Comparison of ENCODE assay signal across 8 cellular contexts in the genomic region with DNA sequence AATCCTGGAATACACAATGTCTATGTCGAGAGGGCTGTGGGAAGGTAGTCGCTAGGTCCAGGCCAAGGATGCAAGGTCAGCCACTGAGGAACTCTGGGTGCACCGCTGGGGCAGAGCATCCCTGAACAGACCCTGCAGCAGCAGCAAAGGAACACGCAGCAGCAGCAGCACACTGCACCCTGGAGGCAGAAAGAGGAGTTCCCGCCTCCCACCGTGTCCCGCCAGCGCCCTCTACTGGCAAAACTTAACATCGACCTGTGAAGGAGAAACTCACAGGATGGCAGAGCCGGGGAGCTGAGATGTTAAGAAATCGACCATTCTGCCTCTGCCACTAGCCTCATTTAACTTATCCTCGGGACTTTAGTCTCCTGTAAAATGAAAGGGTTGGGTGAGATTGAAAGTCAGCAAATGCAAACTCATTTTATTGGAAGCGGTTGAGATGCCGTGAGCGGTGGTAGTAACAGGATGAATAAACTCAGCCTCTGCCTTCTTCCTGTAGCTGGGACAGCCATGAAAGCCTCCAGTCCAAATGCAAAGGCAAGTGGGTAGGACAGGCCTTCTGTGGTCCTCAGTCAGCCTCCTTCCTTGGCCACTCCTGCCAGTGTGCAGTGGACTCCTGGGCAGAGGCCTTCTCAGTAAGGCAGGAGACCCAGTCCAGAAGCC. TPM values are rescaled to one million over a fixed set of nuclear protein-coding genes. Genes with fewer than 3 reads are reported as not detected.
DNase-seq lines count a peak whose midpoint lies in the region; ATAC-seq lines count a peak whose summit lies in the region.

No MANE protein-coding gene starts in this region.

- peak; percentile 60 for DNase-seq in activated CD8-positive, alpha-beta memory T cell treated with anti-CD3 and anti-CD28 coated beads for 24 hours
- DNase-seq in activated CD8-positive, alpha-beta memory T cell treated with anti-CD3 and anti-CD28 coated beads, Interleukin-2, amount 50 U/mL, for 4 hours, result no peak
- DNase-seq in HCEC 1CT (peak; percentile 40), MV-4-11 (lab: John Stamatoyannopoulos, UW) (peak; percentile 66), T-helper 2 cell (peak in 4 of 5 experiments; percentile 12 to 73 (median 16)), dermis blood vessel endothelial cell (peak; percentile 83), mucosa of gallbladder (ENCODE audit: low spot score) (peak; percentile 44)

- no peak for ATAC-seq in GM19324 (IDR thresholded peaks at IDR 0.05; ENCODE audit: low FRiP score, unreplicated experiment)

RNA-seq across cellular contexts. Expression of gene STAB2, which starts 45.6 kb away (rescaled TPM):
- total RNA-seq in dermis blood vessel endothelial cell, result 3.7 and 4.6 TPM in 2 replicates
- total RNA-seq in mucosa of gallbladder, result 1.4 TPM
